ENCODE assay signal across 13 cellular contexts in the genomic region with DNA sequence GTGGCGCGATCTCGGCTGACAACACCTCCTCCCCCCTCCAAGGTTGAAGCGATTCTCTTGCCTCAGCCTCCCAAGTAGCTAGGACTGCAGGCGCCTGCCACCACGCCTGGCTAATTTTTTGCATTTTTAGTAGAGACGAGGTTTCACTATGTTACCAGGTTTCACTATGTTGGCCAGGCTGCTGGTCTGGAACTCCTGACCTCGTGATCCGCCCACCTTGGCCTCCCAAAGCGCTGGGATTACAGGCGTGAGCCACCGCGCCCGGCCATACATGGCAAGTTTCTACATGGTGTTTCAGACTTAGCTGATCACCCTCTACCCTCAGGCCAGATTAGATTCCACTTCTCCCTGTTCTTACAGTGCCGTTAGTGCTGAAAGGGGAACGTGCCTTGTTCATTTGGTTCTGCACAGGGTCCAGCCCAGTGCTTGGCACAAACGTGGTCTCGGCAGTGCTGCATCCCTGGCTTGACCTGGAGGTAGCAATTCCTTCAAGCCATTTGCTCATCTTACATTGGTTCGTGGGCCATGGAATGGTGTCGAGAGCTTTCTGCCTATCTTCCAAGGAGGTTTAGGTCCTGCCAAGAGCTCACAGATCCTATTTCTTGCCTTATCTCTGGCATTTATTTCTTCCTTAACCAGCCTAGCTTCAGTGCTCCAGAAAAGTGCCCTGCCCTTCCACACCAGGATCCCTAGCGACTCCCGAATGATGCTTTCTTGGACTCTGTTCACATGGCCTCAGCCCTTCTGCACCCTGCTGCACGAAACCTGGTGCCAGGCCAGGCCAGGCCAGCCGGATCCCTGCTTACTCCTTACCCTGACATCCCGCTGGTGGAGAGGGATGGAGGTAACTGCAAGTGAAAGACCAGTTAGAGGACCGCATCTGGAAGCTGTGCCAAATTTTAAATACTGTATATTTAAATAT. TPM values are rescaled to one million over a fixed set of nuclear protein-coding genes. Genes with fewer than 3 reads are reported as not detected.
A peak's percentile ranks its signal among the peaks of the same experiment; 100 is the strongest.
DNase-seq lines count a peak whose midpoint lies in the region; ATAC-seq and TF ChIP-seq lines count a peak whose summit lies in the region.
"Had no signal": no experiment of that assay in that cellular context is flagged by ENCODE, and none has a peak within 500 bp of the region (broad histone marks: within the 10 kb centered on the region; RNA-seq: fewer than 3 reads in every experiment).

No MANE protein-coding gene starts in this region.

- peaks cover 26 to 29% of the 10 kb centered on the region in 2 donors for H3K36me3 ChIP-seq in stomach smooth muscle (ENCODE audit: control insufficient read depth in 2 of 2, insufficient read depth in 2 of 2, low read length in 2 of 2)
- H3K36me3 ChIP-seq: breast epithelium, ovary, uterus had no signal

- peaks cover 15% of the 10 kb centered on the region for H3K27me3 Mint-ChIP-seq in activated naive CD4-positive, alpha-beta T cell treated with anti-CD3 and anti-CD28 coated beads for 36 hours (ENCODE audit: low read depth)
- H3K27me3 Mint-ChIP-seq in activated CD4-positive, alpha-beta memory T cell treated with anti-CD3 and anti-CD28 coated beads for 36 hours = peaks cover 14% of the 10 kb centered on the region
- H3K27me3 Mint-ChIP-seq in glutamatergic neuron (ENCODE audit: unreplicated experiment) = peaks cover 48% of the 10 kb centered on the region

- H3K4me3 ChIP-seq in stomach smooth muscle (ENCODE audit: low read length in 2 of 2) = no peak overlapping the region
- H3K4me3 ChIP-seq: ovary, uterus had no signal

- TF ChIP-seq CTCF in glutamatergic neuron (IDR thresholded peaks at IDR 0.05; ENCODE audit: partially characterized antibody, unreplicated experiment) = no peak

- intact Hi-C loops in activated naive CD4-positive, alpha-beta T cell treated with anti-CD3 and anti-CD28 coated beads for 36 hours (cut with micrococcal nuclease) = no loop called here
- intact Hi-C loops in activated CD4-positive, alpha-beta memory T cell treated with anti-CD3 and anti-CD28 coated beads for 36 hours (cut with micrococcal nuclease) = loop anchor here (5.0 kb wide), 1 partner anchor 53 kb away; no protein-coding TSS in a partner anchor

- peaks cover 34% of the 10 kb centered on the region for H3K4me1 ChIP-seq in stomach smooth muscle (ENCODE audit: control insufficient read depth, insufficient read depth, low read length)
- H3K4me1 ChIP-seq: breast epithelium had no signal

- H3K9me3 Mint-ChIP-seq in activated naive CD4-positive, alpha-beta T cell treated with anti-CD3 and anti-CD28 coated beads for 36 hours = no peaks in the 10 kb centered on the region
- peaks cover 2% of the 10 kb centered on the region for H3K9me3 Mint-ChIP-seq in activated CD4-positive, alpha-beta memory T cell treated with anti-CD3 and anti-CD28 coated beads for 36 hours
- H3K9me3 Mint-ChIP-seq in glutamatergic neuron (ENCODE audit: unreplicated experiment) = peaks cover 62% of the 10 kb centered on the region

- H3K36me3 Mint-ChIP-seq in activated naive CD4-positive, alpha-beta T cell treated with anti-CD3 and anti-CD28 coated beads for 36 hours (ENCODE audit: low read depth) = peaks cover 44% of the 10 kb centered on the region
- H3K36me3 Mint-ChIP-seq in activated CD4-positive, alpha-beta memory T cell treated with anti-CD3 and anti-CD28 coated beads for 36 hours = peaks cover 51% of the 10 kb centered on the region
- peaks cover 27% of the 10 kb centered on the region for H3K36me3 Mint-ChIP-seq in glutamatergic neuron (ENCODE audit: unreplicated experiment)

- peak overlapping the region; percentile 6 for H3K27ac ChIP-seq in stomach smooth muscle (ENCODE audit: low read length)

- no peaks in the 10 kb centered on the region for H3K9me3 ChIP-seq in stomach smooth muscle (ENCODE audit: control insufficient read depth in 2 of 2, low read length in 2 of 2)
- H3K9me3 ChIP-seq: breast epithelium, heart left ventricle, ovary, uterus had no signal

- no peak overlapping the region for H3K9ac ChIP-seq in stomach smooth muscle (ENCODE audit: low read length in 2 of 2)

- no peaks in the 10 kb centered on the region for H3K27me3 ChIP-seq in stomach smooth muscle (ENCODE audit: control insufficient read depth in 1 of 2, insufficient read depth in 2 of 2, low read length in 2 of 2)
- H3K27me3 ChIP-seq: breast epithelium, heart left ventricle, ovary, uterus had no signal

- ATAC-seq in GM19397 (IDR thresholded peaks at IDR 0.05; ENCODE audit: unreplicated experiment) = no peak
- ATAC-seq: heart left ventricle, left lobe of liver had no signal

- H3K4me1 Mint-ChIP-seq in activated naive CD4-positive, alpha-beta T cell treated with anti-CD3 and anti-CD28 coated beads for 36 hours (ENCODE audit: low read depth) = peaks cover 36% of the 10 kb centered on the region
- peaks cover 42% of the 10 kb centered on the region for H3K4me1 Mint-ChIP-seq in activated CD4-positive, alpha-beta memory T cell treated with anti-CD3 and anti-CD28 coated beads for 36 hours (ENCODE audit: low read depth)
- H3K4me1 Mint-ChIP-seq in glutamatergic neuron (ENCODE audit: low read depth, unreplicated experiment) = peaks cover 12% of the 10 kb centered on the region

- peak overlapping the region; percentile 79 for H3K27ac Mint-ChIP-seq in activated naive CD4-positive, alpha-beta T cell treated with anti-CD3 and anti-CD28 coated beads for 36 hours
- H3K27ac Mint-ChIP-seq in activated CD4-positive, alpha-beta memory T cell treated with anti-CD3 and anti-CD28 coated beads for 36 hours = peak overlapping the region; percentile 62
- peak overlapping the region; percentile 82 for H3K27ac Mint-ChIP-seq in glutamatergic neuron (ENCODE audit: unreplicated experiment)

- H3K4me3 Mint-ChIP-seq in activated naive CD4-positive, alpha-beta T cell treated with anti-CD3 and anti-CD28 coated beads for 36 hours = peak overlapping the region; percentile 49
- no peak overlapping the region for H3K4me3 Mint-ChIP-seq in activated CD4-positive, alpha-beta memory T cell treated with anti-CD3 and anti-CD28 coated beads for 36 hours
- peak overlapping the region; percentile 76 for H3K4me3 Mint-ChIP-seq in glutamatergic neuron (ENCODE audit: unreplicated experiment)

- POLR2A ChIA-PET in activated CD4-positive, alpha-beta memory T cell treated with anti-CD3 and anti-CD28 coated beads for 36 hours (lab: Charles Lee) = interaction anchor here (0.7 to 7.9 kb wide), 10 partner anchors 10 to 105 kb away, joined by 3 to 134 read pairs (median 6); a partner anchor contains a TSS

- CTCF ChIA-PET in activated naive CD4-positive, alpha-beta T cell treated with anti-CD3 and anti-CD28 coated beads for 36 hours (lab: Charles Lee) = interaction anchor here (0.6 to 6.6 kb wide), 5 partner anchors 22 to 162 kb away, joined by 3 to 55 read pairs (median 4); a partner anchor contains a TSS
- CTCF ChIA-PET in activated CD4-positive, alpha-beta memory T cell treated with anti-CD3 and anti-CD28 coated beads for 36 hours (lab: Charles Lee) = interaction anchor here (0.7 to 6.4 kb wide), 8 partner anchors 15 to 106 kb away, joined by 3 to 48 read pairs (median 4); a partner anchor contains a TSS

- DNase-seq in activated naive CD4-positive, alpha-beta T cell treated with anti-CD3 and anti-CD28 coated beads for 36 hours = no peak
- DNase-seq in activated naive CD4-positive, alpha-beta T cell treated with Interleukin-2 at 50 U/mL for 16 hours = no peak
- DNase-seq in activated CD4-positive, alpha-beta memory T cell treated with anti-CD3 and anti-CD28 coated beads for 36 hours = no peak
- DNase-seq in glutamatergic neuron = no peak
- DNase-seq in NCI-H345 (lab: John Stamatoyannopoulos, UW) = no peak
- DNase-seq in inferior parietal cortex (ENCODE audit: extremely low spot score) = no peak

RNA-seq across cellular contexts. Expression of a gene that starts 14.8 kb away (rescaled TPM):
- 100 to 1,000 TPM; 243 TPM for total RNA-seq in activated naive CD4-positive, alpha-beta T cell treated with anti-CD3 and anti-CD28 coated beads for 36 hours
- 100 to 1,000 TPM; 184 TPM for total RNA-seq in activated CD4-positive, alpha-beta memory T cell treated with anti-CD3 and anti-CD28 coated beads for 36 hours
- 17.3 TPM for total RNA-seq in glutamatergic neuron (ENCODE audit: unreplicated experiment)

RNA-seq across cellular contexts. Expression of a gene that starts 22.7 kb away (rescaled TPM):
- 10 to 100 TPM; 67.0 to 74.7 TPM for total RNA-seq in activated naive CD4-positive, alpha-beta T cell treated with anti-CD3 and anti-CD28 coated beads for 36 hours
- 10 to 100 TPM; 64.7 to 79.2 TPM for total RNA-seq in activated CD4-positive, alpha-beta memory T cell treated with anti-CD3 and anti-CD28 coated beads for 36 hours
- total RNA-seq in glutamatergic neuron (ENCODE audit: unreplicated experiment) = 85.3 TPM

RNA-seq across cellular contexts. Expression of a gene that starts 23.9 kb away (rescaled TPM):
- total RNA-seq in activated naive CD4-positive, alpha-beta T cell treated with anti-CD3 and anti-CD28 coated beads for 36 hours = 100 to 1,000 TPM; 106 to 110 TPM
- 100 to 1,000 TPM; 102 to 105 TPM for total RNA-seq in activated CD4-positive, alpha-beta memory T cell treated with anti-CD3 and anti-CD28 coated beads for 36 hours
- total RNA-seq in glutamatergic neuron (ENCODE audit: unreplicated experiment) = 74.6 TPM

RNA-seq across cellular contexts. Expression of a gene that starts 35.2 kb away (rescaled TPM):
- 1 to 10 TPM; 4.0 to 4.3 TPM for total RNA-seq in activated naive CD4-positive, alpha-beta T cell treated with anti-CD3 and anti-CD28 coated beads for 36 hours
- total RNA-seq in activated CD4-positive, alpha-beta memory T cell treated with anti-CD3 and anti-CD28 coated beads for 36 hours = 1 to 10 TPM; 7.9 to 8.3 TPM
- total RNA-seq in glutamatergic neuron (ENCODE audit: unreplicated experiment) = 14.2 TPM

RNA-seq across cellular contexts. Expression of a gene that starts 49.0 kb away (rescaled TPM):
- total RNA-seq in activated naive CD4-positive, alpha-beta T cell treated with anti-CD3 and anti-CD28 coated beads for 36 hours = 10 to 100 TPM; 27.6 to 31.5 TPM
- total RNA-seq in activated CD4-positive, alpha-beta memory T cell treated with anti-CD3 and anti-CD28 coated beads for 36 hours = 10 to 100 TPM; 32.6 to 35.3 TPM
- total RNA-seq in glutamatergic neuron (ENCODE audit: unreplicated experiment) = 12.8 TPM

Comparison
In these comparisons a context has a peak if more than half of its experiments do, and no peak if none do; other contexts are left out.
1. RNA of a gene that starts 14.8 kb away (total RNA-seq): 243 TPM in activated naive CD4-positive, alpha-beta T cell treated with anti-CD3 and anti-CD28 coated beads for 36 hours and 184 TPM in activated CD4-positive, alpha-beta memory T cell treated with anti-CD3 and anti-CD28 coated beads for 36 hours; 17.3 TPM in glutamatergic neuron (single experiment); every median in the first group is over 10 times any median in the second.
2. Peak in every context shown above with its lines, with median percentiles within 50 percentile points of each other: H3K27ac Mint-ChIP-seq.